ENCODE assay signal across 8 cellular contexts in genomic region chr6:85594197-85594930, GRCh38. TPM values are rescaled to one million over a fixed set of nuclear protein-coding genes. Genes with fewer than 3 reads are reported as not detected.
DNase-seq lines count a peak whose midpoint lies in the region; ATAC-seq and TF ChIP-seq lines count a peak whose summit lies in the region.

No MANE protein-coding gene starts in this region.

- CTCF ChIA-PET in T-cell (lab: Charles Lee): interaction anchor here (0.6 to 1.8 kb wide), 8 partner anchors 17 to 84 kb away, joined by 3 to 15 read pairs (median 3); partner anchors contain the start of gene SYNCRIP (in 1 of the 2)

- no peaks in the 10 kb centered on the region for H3K9me3 ChIP-seq in colonic mucosa
- no peaks in the 10 kb centered on the region for H3K9me3 ChIP-seq in mononuclear cell (ENCODE audit: low read depth, low read length)
- H3K9me3 ChIP-seq in suprapubic skin: no peaks in the 10 kb centered on the region

- H3K4me3 Mint-ChIP-seq in T-cell: peak overlapping the region; percentile 89 to 97 (median 96)

- TF ChIP-seq POLR2A in suprapubic skin (IDR thresholded peaks at IDR 0.05): no peak

- POLR2A ChIA-PET in T-cell (lab: Charles Lee): interaction anchor here (0.6 to 5.1 kb wide), 6 partner anchors 17 to 84 kb away, joined by 3 to 51 read pairs (median 4); no protein-coding TSS in a partner anchor

- peak overlapping the region; percentile 95 to 96 for H3K9ac ChIP-seq in colonic mucosa (ENCODE audit: low read depth in 2 of 2, low read length in 2 of 2)

- H3K27me3 ChIP-seq in colonic mucosa (no peaks in the 10 kb centered on the region), mononuclear cell (ENCODE audit: insufficient read depth, low read length) (no peaks in the 10 kb centered on the region), suprapubic skin (no peaks in the 10 kb centered on the region)

- H3K36me3 ChIP-seq in colonic mucosa (no peaks in the 10 kb centered on the region), suprapubic skin (no peaks in the 10 kb centered on the region)

- no peaks in the 10 kb centered on the region for H3K9me3 Mint-ChIP-seq in T-cell

- DNase-seq in CMK (ENCODE audit: low read depth) (peak; percentile 5), HS-5 (ENCODE audit: low read depth) (peak; percentile 13), T-cell (peak in 24 of 34 experiments; percentile 11 to 52 (median 32)), colonic mucosa (no peak), suprapubic skin (ENCODE audit: low spot score in 2 of 2) (no peak)

- peak overlapping the region; percentile 70 for H3K4me3 ChIP-seq in colonic mucosa
- H3K4me3 ChIP-seq in mononuclear cell (ENCODE audit: low read length): peak overlapping the region; percentile 73
- peak overlapping the region; percentile 65 for H3K4me3 ChIP-seq in suprapubic skin

- ATAC-seq in GM21367 (IDR thresholded peaks at IDR 0.05; ENCODE audit: unreplicated experiment) (peak; percentile 2), T-cell (replicated peaks in 1 of 4) (peak; percentile 7 to 41 (median 18)), HG03521 (IDR thresholded peaks at IDR 0.05; ENCODE audit: unreplicated experiment) (no peak)

- H3K27me3 Mint-ChIP-seq in T-cell: no peaks in the 10 kb centered on the region

- H3K27ac ChIP-seq in colonic mucosa (peak overlapping the region; percentile 100), suprapubic skin (peak overlapping the region; percentile 86)

- no peak for TF ChIP-seq CTCF in colonic mucosa (IDR thresholded peaks at IDR 0.05)
- TF ChIP-seq CTCF in suprapubic skin (IDR thresholded peaks at IDR 0.05): no peak

- H3K27ac Mint-ChIP-seq in T-cell: peak overlapping the region; percentile 94 to 97

- H3K36me3 Mint-ChIP-seq in T-cell: peaks cover 17% of the 10 kb centered on the region

- H3K4me1 ChIP-seq in colonic mucosa: peaks cover 8% of the 10 kb centered on the region
- peaks cover 19% of the 10 kb centered on the region for H3K4me1 ChIP-seq in mononuclear cell (ENCODE audit: insufficient read depth, low read length)
- peaks cover 27% of the 10 kb centered on the region for H3K4me1 ChIP-seq in suprapubic skin

- WGBS in suprapubic skin: under 1% methylated on average over 29 of the region's 35 CpGs

- intact Hi-C loops in colonic mucosa (cut with DNase I): loop anchor here (5.0 kb wide), 1 partner anchor 83 kb away; no protein-coding TSS in a partner anchor

- H3K4me1 Mint-ChIP-seq in T-cell: peaks cover 44 to 46% (median 44%) of the 10 kb centered on the region in 3 donors

- TF ChIP-seq EP300 in suprapubic skin (IDR thresholded peaks at IDR 0.05): no peak

RNA-seq across cellular contexts. Expression of gene SNX14, which starts 0.7 kb away (rescaled TPM):
- total RNA-seq in T-cell: 10 to 100 TPM; 46.3 to 63.3 (median 53.7) TPM
- total RNA-seq in colonic mucosa: 10 to 100 TPM; 52.5 to 80.6 TPM
- 59.7 TPM for total RNA-seq in mononuclear cell
- total RNA-seq in suprapubic skin: 100 to 1,000 TPM in 1 of 4 donors, 10 to 100 TPM in 3; 30.3 to 125 (median 47.8) TPM

RNA-seq across cellular contexts. Expression of gene SYNCRIP, which starts 48.3 kb away (rescaled TPM):
- 10 to 100 TPM; 73.5 to 85.1 (median 80.5) TPM for total RNA-seq in T-cell
- 10 to 100 TPM; 87.7 to 99.3 TPM for total RNA-seq in colonic mucosa
- total RNA-seq in mononuclear cell: 52.4 TPM
- 10 to 100 TPM; 59.7 to 71.4 (median 64.3) TPM for total RNA-seq in suprapubic skin

Comparison
In these comparisons a context has a peak if more than half of its experiments do, and no peak if none do; other contexts are left out.
1. DNase-seq: peak in CMK (single experiment), HS-5 (single experiment) and T-cell (24 of 34); none in colonic mucosa (single experiment) and suprapubic skin (0 of 2).
2. Peak in every context shown above with its lines, with median percentiles within 50 percentile points of each other: H3K4me3 ChIP-seq.